8 cellular contexts compared by ENCODE assay signal in the genomic region with DNA sequence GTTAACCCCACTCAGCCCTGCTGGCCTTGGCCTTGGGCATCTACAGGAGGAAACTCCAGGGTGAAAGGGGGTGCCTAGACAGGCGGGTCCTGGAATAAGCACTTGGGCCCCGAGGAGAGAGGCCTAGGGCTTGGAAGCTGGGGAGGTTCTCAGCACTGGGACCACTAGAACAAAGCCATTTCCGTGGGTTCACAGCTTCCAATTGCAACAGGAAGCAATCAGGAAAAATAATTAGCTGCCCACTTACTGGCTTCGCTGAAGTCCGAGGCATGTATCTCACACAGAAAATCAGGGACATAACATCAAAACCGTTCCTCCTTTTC.
A peak's percentile ranks its signal among the peaks of the same experiment; 100 is the strongest.
DNase-seq lines count a peak whose midpoint lies in the region; ATAC-seq, FAIRE-seq and TF ChIP-seq lines count a peak whose summit lies in the region.

No MANE protein-coding gene starts in this region.

- DNase-seq in CD4-positive, alpha-beta T cell, result no peak
- DNase-seq in LNCaP clone FGC (ENCODE audit: low read depth), result no peak
- no peak for DNase-seq in H1 (ENCODE audit: low read depth in 1 of 2, low spot score in 2 of 2)
- no peak for DNase-seq in osteocyte (ENCODE audit: extremely low spot score, unreplicated experiment)
- DNase-seq in effector memory CD4-positive, alpha-beta T cell, result no peak
- no peak for DNase-seq in OCI-M2 (lab: John Stamatoyannopoulos, UW; ENCODE audit: unreplicated experiment)
- no peak for DNase-seq in epidermal melanocyte (ENCODE audit: insufficient read length, low spot score)

- no peak overlapping the region for H2BK5ac ChIP-seq in H1 (ENCODE audit: low read depth, low read length)

- no peak overlapping the region for H2BK20ac ChIP-seq in H1 (ENCODE audit: low read length)

- H3K4me1 ChIP-seq in H1 (replicated peaks in 1 of 4; ENCODE audit: control insufficient read depth in 3 of 4, insufficient read depth in 4 of 4, low read length in 3 of 4), result peaks cover 9 to 42% (median 20%) of the 10 kb centered on the region in 4 experiments
- H3K4me1 ChIP-seq in effector memory CD4-positive, alpha-beta T cell (ENCODE audit: control insufficient read depth, insufficient read depth, low read length, poor library complexity, severe bottlenecking), result peaks cover 15% of the 10 kb centered on the region

- H3K9me3 ChIP-seq in CD4-positive, alpha-beta T cell (ENCODE audit: control insufficient read depth, low read length), result no peaks in the 10 kb centered on the region
- H3K9me3 ChIP-seq in H1 (ENCODE audit: insufficient read depth in 2 of 2, low read depth in 1 of 2, low read length in 1 of 2), result no peaks in the 10 kb centered on the region
- H3K9me3 ChIP-seq in effector memory CD4-positive, alpha-beta T cell (ENCODE audit: control insufficient read depth, low read length), result no peaks in the 10 kb centered on the region

- H3K27me3 Mint-ChIP-seq in CD4-positive, alpha-beta T cell, result no peaks in the 10 kb centered on the region
- H3K27me3 Mint-ChIP-seq in osteocyte (ENCODE audit: unreplicated experiment), result no peaks in the 10 kb centered on the region

- H4K8ac ChIP-seq in H1 (ENCODE audit: extremely low read depth, insufficient read depth, low read length), result no peak overlapping the region

- TF ChIP-seq RAD21 in H1 (IDR thresholded peaks at IDR 0.05 in 1 of 2, conservative IDR thresholded peaks at IDR 0.05 in 1 of 2; ENCODE audit: low read depth in 2 of 2, low read length in 2 of 2), result no peak

- peak overlapping the region; percentile 80 to 83; a peak in 3 of 4 replicates for H3K4me2 ChIP-seq in H1 (ENCODE audit: insufficient read depth in 1 of 2, low read depth in 2 of 2, low read length in 2 of 2)

- TF ChIP-seq POLR2A in H1 (IDR thresholded peaks at IDR 0.05; ENCODE audit: control extremely low read depth in 1 of 2, low read depth in 2 of 2, low read length in 2 of 2), result no peak

- no peak overlapping the region for H3K14ac ChIP-seq in H1 (ENCODE audit: insufficient read length)

- H2AK5ac ChIP-seq in H1 (ENCODE audit: low read depth, low read length), result no peak overlapping the region

- ATAC-seq in CD4-positive, alpha-beta T cell (ENCODE audit: poor library complexity), result no peak
- ATAC-seq in GM18858 (IDR thresholded peaks at IDR 0.05; ENCODE audit: unreplicated experiment), result no peak

- no peak for TF ChIP-seq EP300 in H1 (IDR thresholded peaks at IDR 0.05; ENCODE audit: borderline replicate concordance in 1 of 2, low read depth in 2 of 2, low read length in 2 of 2)

- no peak overlapping the region for H3K56ac ChIP-seq in H1 (replicated peaks; ENCODE audit: insufficient read length, low read depth, low read length)

- no peak overlapping the region for H2AFZ ChIP-seq in H1 (ENCODE audit: low read length)

- H3K4me3 Mint-ChIP-seq in CD4-positive, alpha-beta T cell, result peak overlapping the region; percentile 90
- H3K4me3 Mint-ChIP-seq in osteocyte (ENCODE audit: unreplicated experiment), result peak overlapping the region; percentile 77

- H3K18ac ChIP-seq in H1 (ENCODE audit: extremely low read depth, low read length), result no peak overlapping the region

- H3K4me1 Mint-ChIP-seq in CD4-positive, alpha-beta T cell (ENCODE audit: low read depth), result peaks cover 33% of the 10 kb centered on the region
- H3K4me1 Mint-ChIP-seq in osteocyte (ENCODE audit: unreplicated experiment), result peaks cover 51% of the 10 kb centered on the region

- H3K4ac ChIP-seq in H1 (replicated peaks; ENCODE audit: insufficient read length, low read depth, low read length), result no peak overlapping the region

- no peak overlapping the region for H3K23ac ChIP-seq in H1 (ENCODE audit: insufficient read length)

- peaks cover 0 to 15% of the 10 kb centered on the region in 2 experiments for H4K20me1 ChIP-seq in H1 (replicated peaks in 1 of 2; ENCODE audit: control insufficient read depth in 1 of 2, insufficient read depth in 2 of 2, low read length in 2 of 2)

- H3K36me3 ChIP-seq in H1 (ENCODE audit: control insufficient read depth in 2 of 4, insufficient read depth in 4 of 4, low read length in 3 of 4), result no peaks in the 10 kb centered on the region
- H3K36me3 ChIP-seq in effector memory CD4-positive, alpha-beta T cell (ENCODE audit: control insufficient read depth, insufficient read depth, low read length), result no peaks in the 10 kb centered on the region

- POLR2A ChIA-PET in CD4-positive, alpha-beta T cell (lab: Charles Lee), result interaction anchor here (0.7 kb wide), 1 partner anchor 14 kb away, joined by 4 read pairs; no protein-coding TSS in a partner anchor
- POLR2A ChIA-PET in H1 (lab: Charles Lee; ENCODE audit: partially characterized antibody), result interaction anchor here (1.0 kb wide), 2 partner anchors 18 to 20 kb away, joined by 3 to 4 read pairs; no protein-coding TSS in a partner anchor

- no peak overlapping the region for H4K5ac ChIP-seq in H1 (ENCODE audit: insufficient read length, low read depth, low read length)

- intact Hi-C loops in CD4-positive, alpha-beta T cell (cut with DNase I, micrococcal nuclease), result no loop called here

- H3K4me3 ChIP-seq in LNCaP clone FGC (ENCODE audit: low read depth, low read length) (peak overlapping the region; percentile 73), H1 (ENCODE audit: extremely low read depth in 1 of 4, insufficient read depth in 2 of 4, low read depth in 3 of 4, low read length in 4 of 4) (peak overlapping the region in 1 of 4 experiments; percentile 69; a peak in 2 of 8 replicates)
- no peak overlapping the region for H3K4me3 ChIP-seq in effector memory CD4-positive, alpha-beta T cell (ENCODE audit: insufficient read depth, low read depth, low read length, poor library complexity, severe bottlenecking)

- H3K9ac ChIP-seq in H1 (replicated peaks in 1 of 4; ENCODE audit: extremely low read depth in 1 of 4, low read depth in 3 of 4, low read length in 3 of 4), result no peak overlapping the region

- H3K27me3 ChIP-seq in CD4-positive, alpha-beta T cell (ENCODE audit: control insufficient read depth, insufficient read depth, low read length), result no peaks in the 10 kb centered on the region
- peaks cover 0 to 6% (median 6%) of the 10 kb centered on the region in 4 experiments; a peak in 4 of 7 replicates for H3K27me3 ChIP-seq in H1 (replicated peaks in 1 of 4; ENCODE audit: control insufficient read depth in 3 of 4, extremely low read depth in 1 of 4, insufficient read depth in 3 of 4, low read length in 3 of 4)
- no peaks in the 10 kb centered on the region for H3K27me3 ChIP-seq in effector memory CD4-positive, alpha-beta T cell (replicated peaks; ENCODE audit: control insufficient read depth, insufficient read depth, low read length, poor library complexity, severe bottlenecking)

- H3K79me2 ChIP-seq in H1 (ENCODE audit: control insufficient read depth in 1 of 2, insufficient read depth in 2 of 2, low read length in 2 of 2), result peaks cover 0 to 58% of the 10 kb centered on the region in 2 experiments; a peak in 3 of 4 replicates

- peak overlapping the region; percentile 44; the same call in 1 of the 2 replicates for H2BK12ac ChIP-seq in H1 (ENCODE audit: low read depth, low read length)

- TF ChIP-seq CTCF in CD4-positive, alpha-beta T cell (IDR thresholded peaks at IDR 0.05), result no peak
- TF ChIP-seq CTCF in LNCaP clone FGC (IDR thresholded peaks at IDR 0.05; ENCODE audit: control insufficient read depth, extremely low read depth, insufficient read depth) (no peak), H1 (IDR thresholded peaks at IDR 0.05; ENCODE audit: control extremely low read depth in 1 of 3, insufficient read depth in 1 of 3, low read depth in 1 of 3, low read length in 3 of 3) (no peak), osteocyte (IDR thresholded peaks at IDR 0.05) (no peak)

- no peak overlapping the region for H4K91ac ChIP-seq in H1 (replicated peaks; ENCODE audit: insufficient read length, low read length)

- no peak overlapping the region for H2BK15ac ChIP-seq in H1 (ENCODE audit: low read length)

- WGBS in H1 (ENCODE audit: extremely low coverage in 1 of 2, insufficient coverage in 1 of 2, insufficient read length in 1 of 2, insufficient replicate concordance in 2 of 2, low coverage in 1 of 2, low lambda C conversion rate in 2 of 2, missing lambda C conversion rate in 1 of 2), 2 experiments, result 77% methylated on average over 6 of the region's 6 CpGs; no CpG with 5 or more reads in 1 of the 2 experiments

- H3K36me3 Mint-ChIP-seq in CD4-positive, alpha-beta T cell (ENCODE audit: low read depth), result no peaks in the 10 kb centered on the region
- no peaks in the 10 kb centered on the region for H3K36me3 Mint-ChIP-seq in osteocyte (ENCODE audit: unreplicated experiment)

- no peak overlapping the region for H3K27ac ChIP-seq in CD4-positive, alpha-beta T cell (ENCODE audit: low read depth, low read length)
- no peak overlapping the region for H3K27ac ChIP-seq in H1 (ENCODE audit: low read depth, low read length)
- H3K27ac ChIP-seq in effector memory CD4-positive, alpha-beta T cell (ENCODE audit: insufficient read depth, low read length, poor library complexity, severe bottlenecking), result no peak overlapping the region

- no peak for FAIRE-seq in H1 (lab: Jason Lieb, UNC)

- no peaks in the 10 kb centered on the region for H3K9me3 Mint-ChIP-seq in CD4-positive, alpha-beta T cell
- no peaks in the 10 kb centered on the region for H3K9me3 Mint-ChIP-seq in osteocyte (ENCODE audit: unreplicated experiment)

- H3K27ac Mint-ChIP-seq in CD4-positive, alpha-beta T cell, result peak overlapping the region; percentile 54
- H3K27ac Mint-ChIP-seq in osteocyte (ENCODE audit: unreplicated experiment), result peak overlapping the region; percentile 69

- peaks cover 5% of the 10 kb centered on the region; the same call in 1 of the 2 replicates for H3K79me1 ChIP-seq in H1 (ENCODE audit: low read depth, low read length)

- no peak overlapping the region for H2BK120ac ChIP-seq in H1 (replicated peaks; ENCODE audit: low read depth, low read length)

- H3K23me2 ChIP-seq in H1 (ENCODE audit: low read depth, low read length), result peaks cover 7% of the 10 kb centered on the region; the same call in 1 of the 2 replicates

- CTCF ChIA-PET in CD4-positive, alpha-beta T cell (lab: Charles Lee), result no interaction called here
- CTCF ChIA-PET in H1 (lab: Charles Lee; ENCODE audit: partially characterized antibody), result interaction anchor here (0.8 to 1.9 kb wide), 8 partner anchors 12 to 246 kb away, joined by 3 to 8 read pairs (median 4); no protein-coding TSS in a partner anchor

TF ChIP-seq in H1, 55 proteins besides CTCF, POLR2A, EP300 and RAD21:
- TF ChIP-seq POLR2AphosphoS5 (IDR thresholded peaks at IDR 0.05; ENCODE audit: low read depth, low read length) (no peak), SIX5 (IDR thresholded peaks at IDR 0.05; ENCODE audit: low read depth, low read length) (no peak), TEAD4 (IDR thresholded peaks at IDR 0.05; ENCODE audit: low read depth, low read length) (no peak), KDM5A (IDR thresholded peaks at IDR 0.05; ENCODE audit: low read length) (no peak), SIRT6 (IDR thresholded peaks at IDR 0.05; ENCODE audit: low read length) (no peak)
